Comparison of ENCODE assay signal across 1 cellular context in the genomic region with DNA sequence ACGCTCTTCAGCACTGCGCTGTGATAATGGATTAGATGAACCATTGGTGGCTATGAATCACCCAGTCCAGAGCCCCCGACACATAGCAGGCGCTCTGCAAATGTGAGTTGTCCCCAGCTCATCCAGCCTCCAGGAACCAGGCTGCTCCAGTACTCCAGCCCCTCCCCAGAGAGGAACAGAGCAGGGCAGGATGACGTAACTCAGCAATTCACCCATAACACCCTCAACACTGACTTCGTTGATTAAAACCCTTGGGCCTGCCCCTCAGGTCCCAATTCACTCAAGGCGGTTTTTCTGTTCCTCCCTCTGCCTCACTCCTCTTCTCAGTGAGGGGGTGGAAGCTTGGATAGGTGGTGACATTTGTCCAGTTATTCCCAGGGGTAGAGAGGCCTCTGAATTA.
A peak's percentile ranks its signal among the peaks of the same experiment; 100 is the strongest.
TF ChIP-seq lines count a peak whose summit lies in the region.

No MANE protein-coding gene starts in this region.

TF ChIP-seq in GM12878, 131 proteins besides CTCF, POLR2A, EP300 and RAD21:
- TF ChIP-seq MEF2B (IDR thresholded peaks at IDR 0.05; ENCODE audit: partially characterized antibody, poor library complexity, severe bottlenecking) = peak; percentile 14
- TF ChIP-seq, protein P1, sequence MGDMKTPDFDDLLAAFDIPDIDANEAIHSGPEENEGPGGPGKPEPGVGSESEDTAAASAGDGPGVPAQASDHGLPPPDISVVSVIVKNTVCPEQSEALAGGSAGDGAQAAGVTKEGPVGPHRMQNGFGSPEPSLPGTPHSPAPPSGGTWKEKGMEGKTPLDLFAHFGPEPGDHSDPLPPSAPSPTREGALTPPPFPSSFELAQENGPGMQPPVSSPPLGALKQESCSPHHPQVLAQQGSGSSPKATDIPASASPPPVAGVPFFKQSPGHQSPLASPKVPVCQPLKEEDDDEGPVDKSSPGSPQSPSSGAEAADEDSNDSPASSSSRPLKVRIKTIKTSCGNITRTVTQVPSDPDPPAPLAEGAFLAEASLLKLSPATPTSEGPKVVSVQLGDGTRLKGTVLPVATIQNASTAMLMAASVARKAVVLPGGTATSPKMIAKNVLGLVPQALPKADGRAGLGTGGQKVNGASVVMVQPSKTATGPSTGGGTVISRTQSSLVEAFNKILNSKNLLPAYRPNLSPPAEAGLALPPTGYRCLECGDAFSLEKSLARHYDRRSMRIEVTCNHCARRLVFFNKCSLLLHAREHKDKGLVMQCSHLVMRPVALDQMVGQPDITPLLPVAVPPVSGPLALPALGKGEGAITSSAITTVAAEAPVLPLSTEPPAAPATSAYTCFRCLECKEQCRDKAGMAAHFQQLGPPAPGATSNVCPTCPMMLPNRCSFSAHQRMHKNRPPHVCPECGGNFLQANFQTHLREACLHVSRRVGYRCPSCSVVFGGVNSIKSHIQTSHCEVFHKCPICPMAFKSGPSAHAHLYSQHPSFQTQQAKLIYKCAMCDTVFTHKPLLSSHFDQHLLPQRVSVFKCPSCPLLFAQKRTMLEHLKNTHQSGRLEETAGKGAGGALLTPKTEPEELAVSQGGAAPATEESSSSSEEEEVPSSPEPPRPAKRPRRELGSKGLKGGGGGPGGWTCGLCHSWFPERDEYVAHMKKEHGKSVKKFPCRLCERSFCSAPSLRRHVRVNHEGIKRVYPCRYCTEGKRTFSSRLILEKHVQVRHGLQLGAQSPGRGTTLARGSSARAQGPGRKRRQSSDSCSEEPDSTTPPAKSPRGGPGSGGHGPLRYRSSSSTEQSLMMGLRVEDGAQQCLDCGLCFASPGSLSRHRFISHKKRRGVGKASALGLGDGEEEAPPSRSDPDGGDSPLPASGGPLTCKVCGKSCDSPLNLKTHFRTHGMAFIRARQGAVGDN (IDR thresholded peaks at IDR 0.05) = no peak
- TF ChIP-seq SPI1 (IDR thresholded peaks at IDR 0.05; ENCODE audit: borderline replicate concordance, insufficient read depth, low read depth, low read length) = peak; percentile 27; the same call in 1 of the 2 replicates
- TF ChIP-seq MTA2 (IDR thresholded peaks at IDR 0.05; ENCODE audit: low read depth) = 0 out of 2 replicates have a peak, but pooled peaks have one; percentile 12
- TF ChIP-seq PML (IDR thresholded peaks at IDR 0.05; ENCODE audit: low read length) = no peak
- no peak for TF ChIP-seq NBN (IDR thresholded peaks at IDR 0.05)
- TF ChIP-seq, protein P2, sequence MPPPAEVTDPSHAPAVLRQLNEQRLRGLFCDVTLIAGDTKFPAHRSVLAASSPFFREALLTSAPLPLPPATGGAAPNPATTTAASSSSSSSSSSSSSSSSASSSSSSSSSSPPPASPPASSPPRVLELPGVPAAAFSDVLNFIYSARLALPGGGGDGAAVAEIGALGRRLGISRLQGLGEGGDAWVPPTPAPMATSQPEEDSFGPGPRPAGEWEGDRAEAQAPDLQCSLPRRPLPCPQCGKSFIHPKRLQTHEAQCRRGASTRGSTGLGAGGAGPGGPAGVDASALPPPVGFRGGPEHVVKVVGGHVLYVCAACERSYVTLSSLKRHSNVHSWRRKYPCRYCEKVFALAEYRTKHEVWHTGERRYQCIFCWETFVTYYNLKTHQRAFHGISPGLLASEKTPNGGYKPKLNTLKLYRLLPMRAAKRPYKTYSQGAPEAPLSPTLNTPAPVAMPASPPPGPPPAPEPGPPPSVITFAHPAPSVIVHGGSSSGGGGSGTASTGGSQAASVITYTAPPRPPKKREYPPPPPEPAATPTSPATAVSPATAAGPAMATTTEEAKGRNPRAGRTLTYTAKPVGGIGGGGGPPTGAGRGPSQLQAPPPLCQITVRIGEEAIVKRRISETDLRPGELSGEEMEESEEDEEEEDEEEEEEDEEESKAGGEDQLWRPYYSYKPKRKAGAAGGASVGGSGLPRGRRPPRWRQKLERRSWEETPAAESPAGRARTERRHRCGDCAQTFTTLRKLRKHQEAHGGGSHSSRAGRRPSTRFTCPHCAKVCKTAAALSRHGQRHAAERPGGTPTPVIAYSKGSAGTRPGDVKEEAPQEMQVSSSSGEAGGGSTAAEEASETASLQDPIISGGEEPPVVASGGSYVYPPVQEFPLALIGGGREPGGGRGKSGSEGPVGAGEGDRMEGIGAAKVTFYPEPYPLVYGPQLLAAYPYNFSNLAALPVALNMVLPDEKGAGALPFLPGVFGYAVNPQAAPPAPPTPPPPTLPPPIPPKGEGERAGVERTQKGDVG (CRISPR knock-in tag; IDR thresholded peaks at IDR 0.05) = no peak
- peak; percentile 79 for TF ChIP-seq ATF7 (IDR thresholded peaks at IDR 0.05; ENCODE audit: low read depth)
TF ChIP-seq in GM12878: peak in this region for 4.
